In the genomic region with DNA sequence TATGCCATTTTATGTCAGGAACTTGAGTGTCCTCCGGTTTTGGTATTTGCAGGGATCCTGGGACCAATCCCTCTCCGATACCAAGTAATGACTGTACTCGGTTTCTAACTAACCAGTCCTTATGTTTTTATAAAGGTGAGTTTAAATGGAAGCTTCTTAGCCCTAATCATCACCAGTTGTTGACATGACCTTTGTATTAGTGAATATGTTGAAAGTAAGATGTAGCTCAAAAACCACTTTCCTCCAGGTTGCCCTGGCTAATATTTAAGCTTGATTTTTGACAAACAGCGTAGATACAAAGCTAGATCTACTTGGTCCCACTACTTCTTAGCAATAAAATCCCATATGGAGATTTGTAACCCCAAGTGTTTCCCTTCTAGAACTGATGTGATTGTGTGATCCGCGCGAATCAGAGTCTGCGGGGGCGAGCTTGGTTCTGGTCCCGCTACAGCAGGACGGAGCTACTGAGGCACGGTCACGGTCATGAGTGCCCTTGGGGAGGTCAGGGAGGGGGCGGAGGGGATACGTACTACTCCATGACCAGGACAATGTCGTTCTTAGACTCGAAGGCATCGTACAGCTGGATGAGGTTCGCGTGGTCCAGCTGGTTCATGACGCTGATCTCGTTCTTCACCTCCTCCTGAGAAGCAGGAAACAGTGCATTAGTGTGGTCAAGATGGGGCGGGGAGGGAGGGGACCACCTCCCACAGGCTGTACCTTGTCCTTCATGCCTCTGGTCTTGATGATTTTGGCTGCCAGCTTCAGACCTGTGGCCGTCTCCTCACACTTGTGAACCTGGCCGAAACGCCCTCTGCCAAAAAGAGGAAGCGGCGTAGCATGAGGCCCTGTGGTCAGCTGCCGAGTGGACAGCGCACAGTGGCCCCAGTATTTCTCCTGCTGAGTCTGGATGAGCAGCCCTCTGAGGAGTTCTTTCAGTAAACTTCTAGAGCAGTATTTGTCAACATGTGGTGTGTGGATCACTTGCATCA, we compare ENCODE assay signal across 1 cellular context.
A peak's percentile ranks its signal among the peaks of the same experiment; 100 is the strongest.
TF ChIP-seq lines count a peak whose summit lies in the region.

No MANE protein-coding gene starts in this region.

TF ChIP-seq in HepG2, 621 proteins besides CTCF, POLR2A, EP300 and RAD21 (continued from another document):
- TF ChIP-seq ZBED4 (CRISPR knock-in tag; IDR thresholded peaks at IDR 0.05; ENCODE audit: borderline replicate concordance) (0 out of 2 replicates have a peak, but pooled peaks have one; percentile 26), CEBPG (CRISPR knock-in tag; IDR thresholded peaks at IDR 0.05) (peak; percentile 33; the same call in 1 of the 2 replicates), PPARG (CRISPR knock-in tag; conservative IDR thresholded peaks at IDR 0.05) (peak; percentile 94), KLF12 (CRISPR knock-in tag; IDR thresholded peaks at IDR 0.05; ENCODE audit: borderline replicate concordance) (no peak), KDM5B (CRISPR knock-in tag; IDR thresholded peaks at IDR 0.05; ENCODE audit: borderline replicate concordance) (peak; percentile 58; the same call in 1 of the 2 replicates), ZNF251 (CRISPR knock-in tag; IDR thresholded peaks at IDR 0.05) (no peak), NR2F6 (IDR thresholded peaks at IDR 0.05) (peak; percentile 38; the same call in 1 of the 2 replicates), NR2F6 (CRISPR knock-in tag; IDR thresholded peaks at IDR 0.05) (peak; percentile 46), ARID5B (CRISPR knock-in tag; IDR thresholded peaks at IDR 0.05) (peak; percentile 43; the same call in 1 of the 2 replicates), E2F1 (CRISPR knock-in tag; IDR thresholded peaks at IDR 0.05) (no peak), PAXIP1 (CRISPR knock-in tag; conservative IDR thresholded peaks at IDR 0.05) (peak; percentile 86), PLRG1 (conservative IDR thresholded peaks at IDR 0.05) (no peak), RARA (CRISPR knock-in tag; IDR thresholded peaks at IDR 0.05) (0 out of 2 replicates have a peak, but pooled peaks have one; percentile 23), GATAD2A (CRISPR knock-in tag; IDR thresholded peaks at IDR 0.05) (0 out of 2 replicates have a peak, but pooled peaks have one; percentile 53), YEATS2 (CRISPR knock-in tag; IDR thresholded peaks at IDR 0.05; ENCODE audit: borderline replicate concordance) (no peak), ZBTB38 (CRISPR knock-in tag; IDR thresholded peaks at IDR 0.05) (peak; percentile 91), FOXA1 (IDR thresholded peaks at IDR 0.05) (no peak), FOXA1 (CRISPR knock-in tag; IDR thresholded peaks at IDR 0.05) (peak; percentile 64; the same call in 1 of the 2 replicates), NR2F1 (CRISPR knock-in tag; IDR thresholded peaks at IDR 0.05) (0 out of 4 replicates have a peak, but pooled peaks of 1 of the 2 experiments have one; percentile 24), ELF3 (CRISPR knock-in tag; IDR thresholded peaks at IDR 0.05) (0 out of 2 replicates have a peak, but pooled peaks have one; percentile 26), ZNF296 (CRISPR knock-in tag; conservative IDR thresholded peaks at IDR 0.05) (peak; percentile 75), ZNF737 (CRISPR knock-in tag; IDR thresholded peaks at IDR 0.05; ENCODE audit: borderline replicate concordance) (0 out of 2 replicates have a peak, but pooled peaks have one; percentile 83), TBX2 (CRISPR knock-in tag; IDR thresholded peaks at IDR 0.05; ENCODE audit: borderline replicate concordance) (0 out of 2 replicates have a peak, but pooled peaks have one; percentile 23), ZNF501 (CRISPR knock-in tag; IDR thresholded peaks at IDR 0.05) (peak; percentile 11; the same call in 1 of the 2 replicates), ZMAT3 (CRISPR knock-in tag; conservative IDR thresholded peaks at IDR 0.05) (0 out of 2 replicates have a peak, but pooled peaks have one; percentile 39), FOXA3 (CRISPR knock-in tag; IDR thresholded peaks at IDR 0.05) (peak; percentile 85)
- TF ChIP-seq, protein P1, sequence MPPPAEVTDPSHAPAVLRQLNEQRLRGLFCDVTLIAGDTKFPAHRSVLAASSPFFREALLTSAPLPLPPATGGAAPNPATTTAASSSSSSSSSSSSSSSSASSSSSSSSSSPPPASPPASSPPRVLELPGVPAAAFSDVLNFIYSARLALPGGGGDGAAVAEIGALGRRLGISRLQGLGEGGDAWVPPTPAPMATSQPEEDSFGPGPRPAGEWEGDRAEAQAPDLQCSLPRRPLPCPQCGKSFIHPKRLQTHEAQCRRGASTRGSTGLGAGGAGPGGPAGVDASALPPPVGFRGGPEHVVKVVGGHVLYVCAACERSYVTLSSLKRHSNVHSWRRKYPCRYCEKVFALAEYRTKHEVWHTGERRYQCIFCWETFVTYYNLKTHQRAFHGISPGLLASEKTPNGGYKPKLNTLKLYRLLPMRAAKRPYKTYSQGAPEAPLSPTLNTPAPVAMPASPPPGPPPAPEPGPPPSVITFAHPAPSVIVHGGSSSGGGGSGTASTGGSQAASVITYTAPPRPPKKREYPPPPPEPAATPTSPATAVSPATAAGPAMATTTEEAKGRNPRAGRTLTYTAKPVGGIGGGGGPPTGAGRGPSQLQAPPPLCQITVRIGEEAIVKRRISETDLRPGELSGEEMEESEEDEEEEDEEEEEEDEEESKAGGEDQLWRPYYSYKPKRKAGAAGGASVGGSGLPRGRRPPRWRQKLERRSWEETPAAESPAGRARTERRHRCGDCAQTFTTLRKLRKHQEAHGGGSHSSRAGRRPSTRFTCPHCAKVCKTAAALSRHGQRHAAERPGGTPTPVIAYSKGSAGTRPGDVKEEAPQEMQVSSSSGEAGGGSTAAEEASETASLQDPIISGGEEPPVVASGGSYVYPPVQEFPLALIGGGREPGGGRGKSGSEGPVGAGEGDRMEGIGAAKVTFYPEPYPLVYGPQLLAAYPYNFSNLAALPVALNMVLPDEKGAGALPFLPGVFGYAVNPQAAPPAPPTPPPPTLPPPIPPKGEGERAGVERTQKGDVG (CRISPR knock-in tag; IDR thresholded peaks at IDR 0.05; ENCODE audit: borderline replicate concordance) = peak; percentile 84; the same call in 1 of the 2 replicates
- TF ChIP-seq, protein P2, sequence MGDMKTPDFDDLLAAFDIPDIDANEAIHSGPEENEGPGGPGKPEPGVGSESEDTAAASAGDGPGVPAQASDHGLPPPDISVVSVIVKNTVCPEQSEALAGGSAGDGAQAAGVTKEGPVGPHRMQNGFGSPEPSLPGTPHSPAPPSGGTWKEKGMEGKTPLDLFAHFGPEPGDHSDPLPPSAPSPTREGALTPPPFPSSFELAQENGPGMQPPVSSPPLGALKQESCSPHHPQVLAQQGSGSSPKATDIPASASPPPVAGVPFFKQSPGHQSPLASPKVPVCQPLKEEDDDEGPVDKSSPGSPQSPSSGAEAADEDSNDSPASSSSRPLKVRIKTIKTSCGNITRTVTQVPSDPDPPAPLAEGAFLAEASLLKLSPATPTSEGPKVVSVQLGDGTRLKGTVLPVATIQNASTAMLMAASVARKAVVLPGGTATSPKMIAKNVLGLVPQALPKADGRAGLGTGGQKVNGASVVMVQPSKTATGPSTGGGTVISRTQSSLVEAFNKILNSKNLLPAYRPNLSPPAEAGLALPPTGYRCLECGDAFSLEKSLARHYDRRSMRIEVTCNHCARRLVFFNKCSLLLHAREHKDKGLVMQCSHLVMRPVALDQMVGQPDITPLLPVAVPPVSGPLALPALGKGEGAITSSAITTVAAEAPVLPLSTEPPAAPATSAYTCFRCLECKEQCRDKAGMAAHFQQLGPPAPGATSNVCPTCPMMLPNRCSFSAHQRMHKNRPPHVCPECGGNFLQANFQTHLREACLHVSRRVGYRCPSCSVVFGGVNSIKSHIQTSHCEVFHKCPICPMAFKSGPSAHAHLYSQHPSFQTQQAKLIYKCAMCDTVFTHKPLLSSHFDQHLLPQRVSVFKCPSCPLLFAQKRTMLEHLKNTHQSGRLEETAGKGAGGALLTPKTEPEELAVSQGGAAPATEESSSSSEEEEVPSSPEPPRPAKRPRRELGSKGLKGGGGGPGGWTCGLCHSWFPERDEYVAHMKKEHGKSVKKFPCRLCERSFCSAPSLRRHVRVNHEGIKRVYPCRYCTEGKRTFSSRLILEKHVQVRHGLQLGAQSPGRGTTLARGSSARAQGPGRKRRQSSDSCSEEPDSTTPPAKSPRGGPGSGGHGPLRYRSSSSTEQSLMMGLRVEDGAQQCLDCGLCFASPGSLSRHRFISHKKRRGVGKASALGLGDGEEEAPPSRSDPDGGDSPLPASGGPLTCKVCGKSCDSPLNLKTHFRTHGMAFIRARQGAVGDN (CRISPR knock-in tag; IDR thresholded peaks at IDR 0.05) = peak; percentile 45
